ENCODE assay signal across 6 cellular contexts in the genomic region with DNA sequence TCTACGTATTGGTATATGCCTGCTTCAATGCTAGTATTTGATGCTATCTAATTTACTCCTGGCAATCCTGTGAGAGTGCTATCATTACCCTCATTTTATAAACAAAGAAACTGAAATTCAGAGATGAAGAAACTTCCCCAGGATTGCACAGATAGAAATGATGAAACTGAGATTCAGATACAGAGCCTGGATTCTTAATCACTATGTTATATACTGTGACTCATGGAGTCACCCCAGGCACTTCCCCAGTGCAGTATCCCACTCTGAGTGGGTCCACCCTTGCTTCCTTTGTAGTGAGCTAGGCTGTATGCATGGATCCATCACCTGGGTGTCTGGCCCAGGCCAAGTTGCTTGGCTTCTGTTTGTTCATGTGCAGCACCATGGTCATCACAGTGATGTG.
DNase-seq lines count a peak whose midpoint lies in the region; ATAC-seq and TF ChIP-seq lines count a peak whose summit lies in the region.
"Not testable (repeated sequence)": the region's sequence is repeated elsewhere in the genome, so short reads cannot be mapped to it uniquely, and the experiment has no call there.

No MANE protein-coding gene starts in this region.

- H3F3A ChIP-seq in PC-3 (ENCODE audit: low read length, unreplicated experiment) = not testable (repeated sequence)

- DNase-seq in EL = peak; percentile 38
- DNase-seq in HS-5 (ENCODE audit: low read depth) = peak; percentile 16
- peak; percentile 17 for DNase-seq in PC-3
- not testable (repeated sequence) for DNase-seq in activated naive CD4-positive, alpha-beta T cell treated with anti-CD3 and anti-CD28 coated beads, Interleukin-2, amount 50 U/mL, for 72 hours (ENCODE audit: low spot score in 2 of 2)
- DNase-seq in choroid plexus epithelial cell (ENCODE audit: low read depth) = peak; percentile 7
- peak; percentile 14 for DNase-seq in fibroblast of the aortic adventitia (ENCODE audit: low read depth)

- H3K9me3 ChIP-seq in PC-3 (ENCODE audit: low read length) = not testable (repeated sequence)

- H3K4me3 ChIP-seq in PC-3 (ENCODE audit: low read length); choroid plexus epithelial cell (ENCODE audit: low read depth, low read length); fibroblast of the aortic adventitia (ENCODE audit: low read depth, low read length): not testable (repeated sequence)

- not testable (repeated sequence) for H3K36me3 Mint-ChIP-seq in activated naive CD4-positive, alpha-beta T cell treated with anti-CD3 and anti-CD28 coated beads, Interleukin-2, amount 50 U/mL, for 72 hours

- H3K27me3 ChIP-seq in PC-3 (ENCODE audit: low read length) = not testable (repeated sequence)

- not testable (repeated sequence) for H2AFZ ChIP-seq in PC-3 (ENCODE audit: low read length)

- not testable (repeated sequence) for H3K36me3 ChIP-seq in PC-3 (ENCODE audit: low read depth, low read length)

- H4K20me1 ChIP-seq in PC-3 (ENCODE audit: low read length) = not testable (repeated sequence)

- CTCF ChIA-PET in PC-3 (lab: Charles Lee) = not testable (repeated sequence)

- H3K9ac ChIP-seq in PC-3 (ENCODE audit: low read length) = not testable (repeated sequence)

- H3K79me2 ChIP-seq in PC-3 (ENCODE audit: low read length) = not testable (repeated sequence)

- H3K27ac ChIP-seq in PC-3 (ENCODE audit: low read length) = not testable (repeated sequence)

- not testable (repeated sequence) for H3K4me1 ChIP-seq in PC-3 (ENCODE audit: insufficient read depth, low read length)

- intact Hi-C loops in PC-3 (cut with micrococcal nuclease) = not testable (repeated sequence)

- not testable (repeated sequence) for H3K4me2 ChIP-seq in PC-3 (ENCODE audit: low read length)

- not testable (repeated sequence) for ATAC-seq in PC-3
- peak; percentile 33 to 61 for ATAC-seq in activated naive CD4-positive, alpha-beta T cell treated with anti-CD3 and anti-CD28 coated beads, Interleukin-2, amount 50 U/mL, for 72 hours

- not testable (repeated sequence) for BruUV-seq in PC-3 (replicated peaks; lab: Mats Ljungman, UMichigan)

- POLR2A ChIA-PET in PC-3 (lab: Charles Lee; ENCODE audit: unreplicated experiment) = not testable (repeated sequence)

- H3K27ac Mint-ChIP-seq in activated naive CD4-positive, alpha-beta T cell treated with anti-CD3 and anti-CD28 coated beads, Interleukin-2, amount 50 U/mL, for 72 hours = not testable (repeated sequence)

- not testable (repeated sequence) for H3K9me2 ChIP-seq in PC-3 (replicated peaks; ENCODE audit: low read length)

- not testable (repeated sequence) for TF ChIP-seq CTCF in PC-3 (conservative IDR thresholded peaks at IDR 0.05; ENCODE audit: low read depth, low read length); choroid plexus epithelial cell (conservative IDR thresholded peaks at IDR 0.05; ENCODE audit: low read depth, low read length); fibroblast of the aortic adventitia (IDR thresholded peaks at IDR 0.05; ENCODE audit: insufficient read depth, low read length)

- not testable (repeated sequence) for H3K9me3 Mint-ChIP-seq in activated naive CD4-positive, alpha-beta T cell treated with anti-CD3 and anti-CD28 coated beads, Interleukin-2, amount 50 U/mL, for 72 hours
